In the genomic region with DNA sequence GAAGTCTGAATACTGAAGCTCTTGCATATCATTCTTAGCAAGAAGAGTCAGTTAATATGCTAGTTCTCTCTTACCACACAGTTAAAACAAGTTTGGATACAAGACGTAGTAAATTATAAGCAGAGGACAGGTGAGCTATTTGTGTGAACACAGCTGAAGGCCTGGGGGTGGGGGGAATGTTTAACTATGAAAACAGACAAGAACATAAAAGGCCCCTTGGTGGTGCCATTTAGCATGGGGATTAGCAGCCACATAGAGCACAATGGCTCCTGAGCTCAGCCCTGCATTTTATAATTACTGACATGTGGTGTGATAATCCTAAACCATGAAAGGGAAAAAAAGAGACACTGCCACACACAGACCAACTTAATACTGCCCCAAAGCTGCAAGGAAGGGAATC, we compare ENCODE assay signal across 10 cellular contexts.
DNase-seq lines count a peak whose midpoint lies in the region; ATAC-seq and TF ChIP-seq lines count a peak whose summit lies in the region.
"Had no signal": no experiment of that assay in that cellular context is flagged by ENCODE, and none has a peak within 500 bp of the region (broad histone marks: within the 10 kb centered on the region; RNA-seq: fewer than 3 reads in every experiment).

No MANE protein-coding gene starts in this region.

- H3K4me1 ChIP-seq in gastroesophageal sphincter = peaks cover 20 to 92% (median 51%) of the 10 kb centered on the region in 3 donors

- no peak for ATAC-seq in gastroesophageal sphincter
- ATAC-seq in GM19035 (IDR thresholded peaks at IDR 0.05; ENCODE audit: unreplicated experiment) = no peak
- ATAC-seq in HG03469 (IDR thresholded peaks at IDR 0.05; ENCODE audit: unreplicated experiment) = no peak

- no peak for TF ChIP-seq EP300 in gastroesophageal sphincter (IDR thresholded peaks at IDR 0.05)

- no peaks in the 10 kb centered on the region for H3K27me3 ChIP-seq in gastroesophageal sphincter

- no peak for TF ChIP-seq POLR2A in gastroesophageal sphincter (IDR thresholded peaks at IDR 0.05)

- H3K4me1 Mint-ChIP-seq in activated naive CD4-positive, alpha-beta T cell treated with anti-CD3 and anti-CD28 coated beads, Interleukin-2, amount 10 ng/mL, durations not matched to agents 7 days and 5 days = peaks cover 42% of the 10 kb centered on the region

- no peak for DNase-seq in activated naive CD4-positive, alpha-beta T cell treated with anti-CD3 and anti-CD28 coated beads, Interleukin-2, amount 10 ng/mL, durations not matched to agents 7 days and 5 days
- no peak for DNase-seq in activated naive CD4-positive, alpha-beta T cell treated with anti-CD3 and anti-CD28 coated beads, Interleukin-2, amount 50 U/mL, for 16 hours
- DNase-seq in NCI-H774 (lab: John Stamatoyannopoulos, UW) = peak; percentile 49
- DNase-seq in SHP77 (lab: John Stamatoyannopoulos, UW) = no peak
- no peak for DNase-seq in H4 (ENCODE audit: low spot score)

- no peak overlapping the region for H3K4me3 ChIP-seq in gastroesophageal sphincter

- peaks cover 4% of the 10 kb centered on the region for H3K9me3 Mint-ChIP-seq in activated naive CD4-positive, alpha-beta T cell treated with anti-CD3 and anti-CD28 coated beads, Interleukin-2, amount 10 ng/mL, durations not matched to agents 7 days and 5 days

- no peak for TF ChIP-seq CTCF in gastroesophageal sphincter (IDR thresholded peaks at IDR 0.05)

- WGBS in gastroesophageal sphincter (ENCODE audit: low coverage in 1 of 2), 2 donors = 56 to 63% methylated on average over 1 of the region's 1 CpG

- H3K27me3 Mint-ChIP-seq in activated naive CD4-positive, alpha-beta T cell treated with anti-CD3 and anti-CD28 coated beads, Interleukin-2, amount 10 ng/mL, durations not matched to agents 7 days and 5 days = peaks cover 4% of the 10 kb centered on the region

- CTCF ChIA-PET in activated naive CD4-positive, alpha-beta T cell treated with anti-CD3 and anti-CD28 coated beads, Interleukin-2, amount 10 ng/mL, durations not matched to agents 7 days and 5 days (lab: Charles Lee) = interaction anchor here (0.9 to 2.9 kb wide), 6 partner anchors 12 to 279 kb away, joined by 3 to 10 read pairs (median 3); a partner anchor contains a TSS

- peaks cover 0 to 13% of the 10 kb centered on the region in 2 donors for H3K36me3 ChIP-seq in gastroesophageal sphincter

- H3K36me3 Mint-ChIP-seq in activated naive CD4-positive, alpha-beta T cell treated with anti-CD3 and anti-CD28 coated beads, Interleukin-2, amount 10 ng/mL, durations not matched to agents 7 days and 5 days = peaks cover 36% of the 10 kb centered on the region

- H3K27ac ChIP-seq in gastroesophageal sphincter = peak overlapping the region in 3 of 4 donors; percentile 41 to 56 (median 41)
- H3K27ac ChIP-seq: parathyroid adenoma had no signal

- H3K27ac Mint-ChIP-seq in activated naive CD4-positive, alpha-beta T cell treated with anti-CD3 and anti-CD28 coated beads, Interleukin-2, amount 10 ng/mL, durations not matched to agents 7 days and 5 days = peak overlapping the region; percentile 47
- H3K27ac Mint-ChIP-seq: activated T-helper 2 cell treated with anti-CD3 and anti-CD28 coated beads, Interferon-gamma antibody, Interleukin-2, Interleukin-4, amounts not matched to agents 10 μg/mL and 5 μg/mL and 100 μg/mL, durations not matched to agents 14 hours and 24 hours and 36 hours had no signal

- H3K4me3 Mint-ChIP-seq in activated naive CD4-positive, alpha-beta T cell treated with anti-CD3 and anti-CD28 coated beads, Interleukin-2, amount 10 ng/mL, durations not matched to agents 7 days and 5 days = no peak overlapping the region

- no peaks in the 10 kb centered on the region for H3K9me3 ChIP-seq in gastroesophageal sphincter
